In the genomic region with DNA sequence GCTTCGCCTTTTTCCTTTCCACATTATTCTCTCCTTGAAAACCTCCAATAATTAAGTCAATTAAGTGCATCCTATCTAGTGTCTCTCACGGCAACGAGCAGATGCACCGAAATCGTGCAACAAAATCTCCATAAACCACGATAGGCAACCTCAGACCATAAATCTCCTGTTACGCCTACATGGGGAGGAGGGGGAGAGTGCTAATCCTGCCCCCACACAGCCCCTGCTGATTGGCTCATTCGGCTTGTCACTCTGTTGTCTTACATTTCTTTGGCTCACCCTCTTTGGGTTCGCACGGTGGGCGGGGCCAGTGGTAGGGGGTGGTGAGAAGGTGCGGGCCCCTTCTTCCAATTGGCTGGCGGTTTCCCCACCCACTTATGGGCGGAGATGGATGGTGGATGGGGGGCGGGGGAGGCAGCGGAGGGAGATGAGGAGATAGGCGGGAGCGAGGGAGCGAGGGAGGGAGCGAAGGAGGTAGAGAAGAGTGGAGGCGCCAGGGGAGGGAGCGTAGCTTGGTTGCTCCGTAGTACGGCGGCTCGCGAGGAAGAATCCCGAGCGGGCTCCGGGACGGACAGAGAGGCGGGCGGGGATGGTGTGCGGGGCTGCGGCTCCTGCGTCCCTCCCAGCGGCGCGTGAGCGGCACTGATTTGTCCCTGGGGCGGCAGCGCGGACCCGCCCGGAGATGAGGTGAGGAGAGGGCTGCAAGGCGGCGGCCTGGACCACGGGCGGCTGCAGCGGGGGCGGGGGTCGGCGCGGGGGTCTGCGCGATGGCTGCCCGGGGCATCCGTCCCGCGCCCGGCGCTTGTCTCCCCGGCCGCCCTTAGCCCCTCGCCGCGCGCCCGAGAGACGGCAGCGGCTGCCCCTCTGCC, we compare ENCODE assay signal across 7 cellular contexts. TPM values are rescaled to one million over a fixed set of nuclear protein-coding genes. Genes with fewer than 3 reads are reported as not detected.
DNase-seq lines count a peak whose midpoint lies in the region; ATAC-seq and TF ChIP-seq lines count a peak whose summit lies in the region.

A gene (plus strand): TSS at position 475 of the 869 bp plus-strand sequence. CDS start 76,328 bp downstream, outside the sequence.

- no peak for TF ChIP-seq EP300 in sigmoid colon (IDR thresholded peaks at IDR 0.05)

- in situ Hi-C loops in brain microvascular endothelial cell (cut with HindIII; ENCODE audit: low pct_ligation_motif_present, low sequenced_read_pairs), result no loop called here

- ATAC-seq in GM18519 (IDR thresholded peaks at IDR 0.05; ENCODE audit: low FRiP score, unreplicated experiment) (peak; percentile 64), HG03066 (IDR thresholded peaks at IDR 0.05; ENCODE audit: low read depth, unreplicated experiment) (peak; percentile 83)

- no peak for TF ChIP-seq CTCF in brain microvascular endothelial cell (IDR thresholded peaks at IDR 0.05; ENCODE audit: low read depth, low read length, missing control alignments)
- no peak for TF ChIP-seq CTCF in sigmoid colon (IDR thresholded peaks at IDR 0.05)

- peaks cover 0 to 35% (median 29%) of the 10 kb centered on the region in 4 donors for H3K4me1 ChIP-seq in sigmoid colon

- no peaks in the 10 kb centered on the region for H3K27me3 ChIP-seq in brain microvascular endothelial cell (replicated peaks)
- no peaks in the 10 kb centered on the region for H3K27me3 ChIP-seq in sigmoid colon

- 0 to 1% methylated on average over 71 of the region's 71 CpGs for WGBS in sigmoid colon, 2 donors

- H3K27ac ChIP-seq in brain microvascular endothelial cell (peak within 1 kb of the TSS; percentile 77), sigmoid colon (peak within 1 kb of the TSS; percentile 94 to 97 (median 96))

- intact Hi-C loops in sigmoid colon (cut with DNase I), result loop anchor here (2.0 to 10.0 kb wide), 5 partner anchors 99 to 433 kb away; a partner anchor contains a TSS

- peak within 1 kb of the TSS; percentile 94 for H3K4me3 ChIP-seq in brain microvascular endothelial cell (ENCODE audit: low read depth, low read length)
- peak within 1 kb of the TSS; percentile 70 to 99 (median 92) for H3K4me3 ChIP-seq in sigmoid colon

- peak; percentile 79 to 89 for TF ChIP-seq POLR2A in sigmoid colon (IDR thresholded peaks at IDR 0.05)

- no peaks in the 10 kb centered on the region for H3K9me3 ChIP-seq in sigmoid colon

- DNase-seq in NCI-H2107 treated with DMSO at 0.1 percent for 48 hours (lab: John Stamatoyannopoulos, UW; ENCODE audit: unreplicated experiment), result peak; percentile 99
- DNase-seq in UCSD-AML1 (lab: John Stamatoyannopoulos, UW; ENCODE audit: unreplicated experiment), result peak; percentile 98
- peak; percentile 100 for DNase-seq in brain microvascular endothelial cell
- DNase-seq in iPS DF 4.7 (ENCODE audit: extremely low read depth, low spot score), result peak; percentile 92
- peak; percentile 100 for DNase-seq in sigmoid colon

- H3K36me3 ChIP-seq in brain microvascular endothelial cell (replicated peaks) (no peaks in the 10 kb centered on the region), sigmoid colon (no peaks in the 10 kb centered on the region)

RNA-seq across cellular contexts. Expression of the gene that starts here (rescaled TPM):
- total RNA-seq in sigmoid colon, result 10 to 100 TPM; 35.7 to 45.4 (median 42.6) TPM
- 10 to 100 TPM; 10.8 to 15.8 (median 12.9) TPM for polyA plus RNA-seq in sigmoid colon

Comparison
In these comparisons a context has a peak if more than half of its experiments do, and no peak if none do; other contexts are left out.
1. Peak in every context shown above with its lines: DNase-seq, ATAC-seq, H3K4me3 ChIP-seq and H3K27ac ChIP-seq.